ENCODE assay signal across 17 cellular contexts in the genomic region with DNA sequence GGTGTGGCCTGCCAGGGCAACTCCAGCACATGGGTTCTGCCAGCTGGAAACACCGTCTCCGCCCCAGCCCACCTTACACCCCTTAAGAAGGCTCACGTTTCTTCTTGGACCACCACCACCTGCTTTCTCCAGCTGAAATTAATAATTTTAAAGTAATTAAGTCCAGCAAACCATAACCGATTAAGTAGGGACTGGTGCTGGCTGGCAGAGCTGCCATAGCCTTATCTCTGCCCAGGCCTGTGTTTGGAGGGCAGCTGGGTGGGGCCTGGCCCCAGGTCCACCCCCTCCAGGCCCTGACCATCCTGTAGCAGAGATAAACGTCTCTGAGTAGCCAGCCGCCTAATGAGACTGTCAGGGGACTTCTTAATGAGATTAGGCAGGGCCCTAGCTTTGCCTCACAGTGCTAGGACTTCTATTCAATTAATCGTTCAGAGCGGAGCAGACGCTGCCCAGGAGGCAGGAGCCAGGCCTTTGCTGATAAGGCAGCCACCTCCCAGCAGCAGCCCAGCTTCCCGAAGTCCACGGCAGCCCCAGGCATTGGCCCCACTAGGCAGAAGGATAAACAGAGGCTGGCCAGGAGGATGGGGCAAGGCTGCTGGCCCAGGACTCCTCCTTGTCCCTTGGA. TPM values are rescaled to one million over a fixed set of nuclear protein-coding genes. Genes with fewer than 3 reads are reported as not detected.
A peak's percentile ranks its signal among the peaks of the same experiment; 100 is the strongest.
DNase-seq lines count a peak whose midpoint lies in the region; ATAC-seq and TF ChIP-seq lines count a peak whose summit lies in the region.
"Had no signal": no experiment of that assay in that cellular context is flagged by ENCODE, and none has a peak within 500 bp of the region (broad histone marks: within the 10 kb centered on the region; RNA-seq: fewer than 3 reads in every experiment).

No MANE protein-coding gene starts in this region.

- ATAC-seq in GM21423 (IDR thresholded peaks at IDR 0.05; ENCODE audit: unreplicated experiment) (no peak), GM21447 (IDR thresholded peaks at IDR 0.05; ENCODE audit: unreplicated experiment) (no peak)
- ATAC-seq: activated CD8-positive, alpha-beta T cell treated with anti-CD3 and anti-CD28 coated beads for 36 hours; GM23338 had no signal

- H3K9me3 ChIP-seq in HEK293 (ENCODE audit: control insufficient read depth, insufficient read depth, low read depth, low read length), result no peaks in the 10 kb centered on the region
- H3K9me3 ChIP-seq: heart left ventricle had no signal

- H3K36me3 Mint-ChIP-seq in CD14-positive monocyte (no peaks in the 10 kb centered on the region), chondrocyte (ENCODE audit: low read depth) (no peaks in the 10 kb centered on the region)

- TF ChIP-seq CTCF in CD14-positive monocyte (IDR thresholded peaks at IDR 0.05) (no peak), HEK293 (tag by site-specific recombination; IDR thresholded peaks at IDR 0.05) (no peak), chondrocyte (IDR thresholded peaks at IDR 0.05) (no peak)

- H3K27me3 Mint-ChIP-seq in CD14-positive monocyte (ENCODE audit: low read depth in 3 of 3) (peaks cover 2 to 8% (median 6%) of the 10 kb centered on the region in 3 donors), chondrocyte (ENCODE audit: low read depth) (peaks cover 18% of the 10 kb centered on the region)
- H3K27me3 Mint-ChIP-seq: activated CD8-positive, alpha-beta T cell treated with anti-CD3 and anti-CD28 coated beads for 36 hours had no signal

- H3K9me3 Mint-ChIP-seq in CD14-positive monocyte (no peaks in the 10 kb centered on the region), chondrocyte (ENCODE audit: low read depth) (no peaks in the 10 kb centered on the region)
- H3K9me3 Mint-ChIP-seq: activated CD8-positive, alpha-beta T cell treated with anti-CD3 and anti-CD28 coated beads for 36 hours; GM23338 had no signal

- H3K4me1 ChIP-seq in HEK293 (ENCODE audit: control insufficient read depth, insufficient read depth, low read length), result no peaks in the 10 kb centered on the region

- DNase-seq in CD14-positive monocyte (ENCODE audit: low spot score) (peak; percentile 30), chondrocyte (ENCODE audit: low spot score) (peak; percentile 68), retina (peak; percentile 50), Kasumi-1 (lab: John Stamatoyannopoulos, UW) (no peak), NOMO-1 treated with dmso at 0.1 percent for 144 hours (lab: John Stamatoyannopoulos, UW; ENCODE audit: unreplicated experiment) (no peak)
- DNase-seq: activated CD8-positive, alpha-beta T cell treated with anti-CD3 and anti-CD28 coated beads for 36 hours; effector CD8-positive, alpha-beta T cell; midbrain; NCI-H2081; NCI-H524 treated with DMSO at 0.1 percent for 48 hours; stimulated activated CD4-positive, alpha-beta T cell treated with anti-CD3 and anti-CD28 coated beads, Interleukin-4, amount 100 ng/mL, for 24 hours had no signal

- CTCF ChIA-PET in HEK293 (lab: Yijun Ruan, JAX), result interaction anchor here (0.9 kb wide), 1 partner anchor 11 kb away, joined by 3 read pairs; no protein-coding TSS in a partner anchor

- H3K27ac ChIP-seq in HEK293 (ENCODE audit: extremely low read depth, low read depth, low read length), result no peak overlapping the region
- H3K27ac ChIP-seq: HL-60 had no signal

- H3K4me1 Mint-ChIP-seq in CD14-positive monocyte (peaks cover 3% of the 10 kb centered on the region), chondrocyte (ENCODE audit: low read depth) (peaks cover 11% of the 10 kb centered on the region)

- H3K4me3 Mint-ChIP-seq in CD14-positive monocyte (no peak overlapping the region), chondrocyte (ENCODE audit: unreplicated experiment) (no peak overlapping the region)
- H3K4me3 Mint-ChIP-seq: activated CD8-positive, alpha-beta T cell treated with anti-CD3 and anti-CD28 coated beads for 36 hours; GM23338 had no signal

- H3K4me3 ChIP-seq in HEK293 (ENCODE audit: low read depth, low read length), result no peak overlapping the region
- H3K4me3 ChIP-seq: GM23338, heart left ventricle had no signal

- POLR2A ChIA-PET in HEK293 (lab: Yijun Ruan, JAX), result no interaction called here

- H3K27ac Mint-ChIP-seq in CD14-positive monocyte, result peak overlapping the region in 1 of 7 donors; percentile 54
- H3K27ac Mint-ChIP-seq in chondrocyte (ENCODE audit: unreplicated experiment), result no peak overlapping the region
- H3K27ac Mint-ChIP-seq: activated CD8-positive, alpha-beta T cell treated with anti-CD3 and anti-CD28 coated beads for 36 hours; GM23338 had no signal

- H3K36me3 ChIP-seq in HEK293 (ENCODE audit: control insufficient read depth in 2 of 2, insufficient read depth in 1 of 2, low read length in 2 of 2), result no peaks in the 10 kb centered on the region
- H3K36me3 ChIP-seq: heart left ventricle had no signal

- intact Hi-C loops in CD14-positive monocyte (cut with micrococcal nuclease), result no loop called here

TF ChIP-seq in HEK293, 187 proteins besides CTCF, POLR2A, EP300 and RAD21:
- TF ChIP-seq OVOL3 (tag by site-specific recombination; IDR thresholded peaks at IDR 0.05) (no peak), KLF1 (tag by site-specific recombination; IDR thresholded peaks at IDR 0.05) (0 out of 2 replicates have a peak, but pooled peaks have one; percentile 18), ZNF174 (tag by site-specific recombination; IDR thresholded peaks at IDR 0.05) (no peak), GLI2 (tag by site-specific recombination; IDR thresholded peaks at IDR 0.05; ENCODE audit: borderline replicate concordance, low read depth) (no peak), ZNF548 (tag by site-specific recombination; IDR thresholded peaks at IDR 0.05) (no peak), ZFP69B (tag by site-specific recombination; IDR thresholded peaks at IDR 0.05) (no peak)
- TF ChIP-seq, protein P1, sequence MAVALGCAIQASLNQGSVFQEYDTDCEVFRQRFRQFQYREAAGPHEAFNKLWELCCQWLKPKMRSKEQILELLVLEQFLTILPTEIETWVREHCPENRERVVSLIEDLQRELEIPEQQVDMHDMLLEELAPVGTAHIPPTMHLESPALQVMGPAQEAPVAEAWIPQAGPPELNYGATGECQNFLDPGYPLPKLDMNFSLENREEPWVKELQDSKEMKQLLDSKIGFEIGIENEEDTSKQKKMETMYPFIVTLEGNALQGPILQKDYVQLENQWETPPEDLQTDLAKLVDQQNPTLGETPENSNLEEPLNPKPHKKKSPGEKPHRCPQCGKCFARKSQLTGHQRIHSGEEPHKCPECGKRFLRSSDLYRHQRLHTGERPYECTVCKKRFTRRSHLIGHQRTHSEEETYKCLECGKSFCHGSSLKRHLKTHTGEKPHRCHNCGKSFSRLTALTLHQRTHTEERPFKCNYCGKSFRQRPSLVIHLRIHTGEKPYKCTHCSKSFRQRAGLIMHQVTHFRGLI (tag by site-specific recombination; IDR thresholded peaks at IDR 0.05), result no peak
- TF ChIP-seq, protein P2, sequence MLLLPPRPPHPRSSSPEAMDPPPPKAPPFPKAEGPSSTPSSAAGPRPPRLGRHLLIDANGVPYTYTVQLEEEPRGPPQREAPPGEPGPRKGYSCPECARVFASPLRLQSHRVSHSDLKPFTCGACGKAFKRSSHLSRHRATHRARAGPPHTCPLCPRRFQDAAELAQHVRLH (tag by site-specific recombination; IDR thresholded peaks at IDR 0.05), result no peak

RNA-seq across cellular contexts. Expression of a gene that starts 20.3 kb away (rescaled TPM):
- polyA plus RNA-seq in CD14-positive monocyte, result not detected
- 0.60 to 2.2 TPM (median 0.62 TPM) in 3 replicates for total RNA-seq in chondrocyte
- total RNA-seq: activated CD8-positive, alpha-beta T cell treated with anti-CD3 and anti-CD28 coated beads for 36 hours had no signal

Comparison
In these comparisons a context has a peak if more than half of its experiments do, and no peak if none do; other contexts are left out.
1. DNase-seq: peak in CD14-positive monocyte (single experiment), chondrocyte (single experiment) and retina (single experiment); none in Kasumi-1 (0 of 2) and NOMO-1 treated with dmso at 0.1 percent for 144 hours (single experiment).